ENCODE assay signal across 1 cellular context in the genomic region with DNA sequence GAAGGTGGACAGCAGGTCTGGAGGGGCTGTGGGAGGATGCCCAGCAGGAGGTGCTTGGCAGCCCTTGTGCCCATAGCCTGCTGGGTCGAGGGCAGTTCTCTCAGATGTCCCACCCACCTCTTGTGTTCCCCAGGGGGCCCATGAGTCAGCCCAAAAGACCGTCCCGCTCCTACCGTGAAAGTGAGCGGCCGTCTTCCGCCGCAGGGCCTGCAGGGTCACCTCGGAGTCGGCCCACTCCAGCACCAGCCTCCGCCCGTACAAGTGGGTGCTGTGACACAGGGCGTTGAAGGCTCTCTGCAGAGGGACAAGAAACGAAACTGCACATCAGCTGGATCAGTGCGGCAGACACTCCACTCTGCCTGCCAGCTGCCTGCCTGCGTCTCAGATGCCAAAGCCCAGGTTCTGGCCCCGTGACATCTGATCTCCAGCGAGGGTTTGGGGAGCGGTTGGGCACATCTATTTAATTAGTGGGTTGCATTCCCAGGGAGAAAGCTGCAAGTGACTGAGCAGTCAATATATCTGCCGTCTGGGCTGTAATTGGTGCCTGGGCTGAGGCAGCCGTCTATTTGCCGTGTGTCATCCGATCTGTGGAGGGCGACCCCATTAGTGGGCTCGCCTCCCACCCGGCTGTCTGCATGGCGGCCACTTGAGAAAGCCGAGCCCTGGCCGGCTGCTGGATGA.
TF ChIP-seq lines count a peak whose summit lies in the region.

No MANE protein-coding gene starts in this region.

TF ChIP-seq in GM23338, 12 proteins besides CTCF, POLR2A, EP300 and RAD21 (continued from another document):
- TF ChIP-seq ZNF331 (CRISPR knock-in tag; IDR thresholded peaks at IDR 0.05; ENCODE audit: low read depth) (no peak), NANOG (IDR thresholded peaks at IDR 0.05; ENCODE audit: borderline replicate concordance) (no peak), JUNB (IDR thresholded peaks at IDR 0.05; ENCODE audit: unreplicated experiment) (no peak), STAT1 (IDR thresholded peaks at IDR 0.05; ENCODE audit: unreplicated experiment) (no peak)
TF ChIP-seq in GM23338: peak in this region for 0.
